Comparison of ENCODE assay signal across 1 cellular context in the genomic region with DNA sequence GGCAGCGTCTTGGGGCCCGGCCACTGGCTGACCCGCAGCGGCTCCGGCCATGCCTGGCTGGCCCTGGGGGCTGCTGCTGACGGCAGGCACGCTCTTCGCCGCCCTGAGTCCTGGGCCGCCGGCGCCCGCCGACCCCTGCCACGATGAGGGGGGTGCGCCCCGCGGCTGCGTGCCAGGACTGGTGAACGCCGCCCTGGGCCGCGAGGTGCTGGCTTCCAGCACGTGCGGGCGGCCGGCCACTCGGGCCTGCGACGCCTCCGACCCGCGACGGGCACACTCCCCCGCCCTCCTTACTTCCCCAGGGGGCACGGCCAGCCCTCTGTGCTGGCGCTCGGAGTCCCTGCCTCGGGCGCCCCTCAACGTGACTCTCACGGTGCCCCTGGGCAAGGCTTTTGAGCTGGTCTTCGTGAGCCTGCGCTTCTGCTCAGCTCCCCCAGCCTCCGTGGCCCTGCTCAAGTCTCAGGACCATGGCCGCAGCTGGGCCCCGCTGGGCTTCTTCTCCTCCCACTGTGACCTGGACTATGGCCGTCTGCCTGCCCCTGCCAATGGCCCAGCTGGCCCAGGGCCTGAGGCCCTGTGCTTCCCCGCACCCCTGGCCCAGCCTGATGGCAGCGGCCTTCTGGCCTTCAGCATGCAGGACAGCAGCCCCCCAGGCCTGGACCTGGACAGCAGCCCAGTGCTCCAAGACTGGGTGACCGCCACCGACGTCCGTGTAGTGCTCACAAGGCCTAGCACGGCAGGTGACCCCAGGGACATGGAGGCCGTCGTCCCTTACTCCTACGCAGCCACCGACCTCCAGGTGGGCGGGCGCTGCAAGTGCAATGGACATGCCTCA.
A peak's percentile ranks its signal among the peaks of the same experiment; 100 is the strongest.
TF ChIP-seq lines count a peak whose summit lies in the region.

No MANE protein-coding gene starts in this region.

TF ChIP-seq in HepG2, 621 proteins besides CTCF, POLR2A, EP300 and RAD21 (continues in another document):
- TF ChIP-seq KMT2B (CRISPR knock-in tag; IDR thresholded peaks at IDR 0.05) (no peak; the same call in none of the 2 replicates), MAFG (CRISPR knock-in tag; IDR thresholded peaks at IDR 0.05) (0 out of 2 replicates have a peak, but pooled peaks have one; percentile 22), IKZF4 (CRISPR knock-in tag; IDR thresholded peaks at IDR 0.05; ENCODE audit: borderline replicate concordance, low read depth, not compliant biosample characterization) (peak; percentile 46), SOX13 (IDR thresholded peaks at IDR 0.05) (no peak), SOX13 (CRISPR knock-in tag; conservative IDR thresholded peaks at IDR 0.05 in 1 of 2, IDR thresholded peaks at IDR 0.05 in 1 of 2) (no peak), GABPB1 (CRISPR knock-in tag; IDR thresholded peaks at IDR 0.05) (peak; percentile 22; the same call in 1 of the 2 replicates), ZBTB7A (CRISPR knock-in tag; IDR thresholded peaks at IDR 0.05) (0 out of 2 replicates have a peak, but pooled peaks have one; percentile 32), ZSCAN20 (CRISPR knock-in tag; IDR thresholded peaks at IDR 0.05; ENCODE audit: borderline replicate concordance) (no peak), ZNF12 (CRISPR knock-in tag; IDR thresholded peaks at IDR 0.05) (no peak), YY1 (IDR thresholded peaks at IDR 0.05; ENCODE audit: insufficient read depth, insufficient replicate concordance, low read depth, low read length) (peak; percentile 31), ZNF563 (CRISPR knock-in tag; IDR thresholded peaks at IDR 0.05) (peak; percentile 87; the same call in 1 of the 2 replicates), MED13 (CRISPR knock-in tag; IDR thresholded peaks at IDR 0.05) (no peak), AGO1 (IDR thresholded peaks at IDR 0.05; ENCODE audit: low read depth, low read length, poor library complexity, severe bottlenecking) (peak; percentile 1), MBNL3 (CRISPR knock-in tag; conservative IDR thresholded peaks at IDR 0.05) (no peak), NONO (IDR thresholded peaks at IDR 0.05) (no peak), NONO (CRISPR knock-in tag; conservative IDR thresholded peaks at IDR 0.05) (0 out of 2 replicates have a peak, but pooled peaks have one; percentile 48), ZFP1 (CRISPR knock-in tag; IDR thresholded peaks at IDR 0.05) (no peak), ZNF547 (CRISPR knock-in tag; IDR thresholded peaks at IDR 0.05) (no peak; the same call in 1 of the 2 replicates), KDM1A (CRISPR knock-in tag; IDR thresholded peaks at IDR 0.05) (no peak), ZNF501 (CRISPR knock-in tag; IDR thresholded peaks at IDR 0.05) (0 out of 2 replicates have a peak, but pooled peaks have one; percentile 38), ZFY (CRISPR knock-in tag; IDR thresholded peaks at IDR 0.05) (peak; percentile 81), KMT2A (CRISPR knock-in tag; IDR thresholded peaks at IDR 0.05) (no peak), ZNF747 (CRISPR knock-in tag; IDR thresholded peaks at IDR 0.05; ENCODE audit: borderline replicate concordance) (0 out of 2 replicates have a peak, but pooled peaks have one; percentile 46)
- TF ChIP-seq, protein P1, sequence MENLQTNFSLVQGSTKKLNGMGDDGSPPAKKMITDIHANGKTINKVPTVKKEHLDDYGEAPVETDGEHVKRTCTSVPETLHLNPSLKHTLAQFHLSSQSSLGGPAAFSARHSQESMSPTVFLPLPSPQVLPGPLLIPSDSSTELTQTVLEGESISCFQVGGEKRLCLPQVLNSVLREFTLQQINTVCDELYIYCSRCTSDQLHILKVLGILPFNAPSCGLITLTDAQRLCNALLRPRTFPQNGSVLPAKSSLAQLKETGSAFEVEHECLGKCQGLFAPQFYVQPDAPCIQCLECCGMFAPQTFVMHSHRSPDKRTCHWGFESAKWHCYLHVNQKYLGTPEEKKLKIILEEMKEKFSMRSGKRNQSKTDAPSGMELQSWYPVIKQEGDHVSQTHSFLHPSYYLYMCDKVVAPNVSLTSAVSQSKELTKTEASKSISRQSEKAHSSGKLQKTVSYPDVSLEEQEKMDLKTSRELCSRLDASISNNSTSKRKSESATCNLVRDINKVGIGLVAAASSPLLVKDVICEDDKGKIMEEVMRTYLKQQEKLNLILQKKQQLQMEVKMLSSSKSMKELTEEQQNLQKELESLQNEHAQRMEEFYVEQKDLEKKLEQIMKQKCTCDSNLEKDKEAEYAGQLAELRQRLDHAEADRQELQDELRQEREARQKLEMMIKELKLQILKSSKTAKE (CRISPR knock-in tag; IDR thresholded peaks at IDR 0.05; ENCODE audit: borderline replicate concordance), result peak; percentile 50; the same call in 1 of the 2 replicates
- TF ChIP-seq, protein P2, sequence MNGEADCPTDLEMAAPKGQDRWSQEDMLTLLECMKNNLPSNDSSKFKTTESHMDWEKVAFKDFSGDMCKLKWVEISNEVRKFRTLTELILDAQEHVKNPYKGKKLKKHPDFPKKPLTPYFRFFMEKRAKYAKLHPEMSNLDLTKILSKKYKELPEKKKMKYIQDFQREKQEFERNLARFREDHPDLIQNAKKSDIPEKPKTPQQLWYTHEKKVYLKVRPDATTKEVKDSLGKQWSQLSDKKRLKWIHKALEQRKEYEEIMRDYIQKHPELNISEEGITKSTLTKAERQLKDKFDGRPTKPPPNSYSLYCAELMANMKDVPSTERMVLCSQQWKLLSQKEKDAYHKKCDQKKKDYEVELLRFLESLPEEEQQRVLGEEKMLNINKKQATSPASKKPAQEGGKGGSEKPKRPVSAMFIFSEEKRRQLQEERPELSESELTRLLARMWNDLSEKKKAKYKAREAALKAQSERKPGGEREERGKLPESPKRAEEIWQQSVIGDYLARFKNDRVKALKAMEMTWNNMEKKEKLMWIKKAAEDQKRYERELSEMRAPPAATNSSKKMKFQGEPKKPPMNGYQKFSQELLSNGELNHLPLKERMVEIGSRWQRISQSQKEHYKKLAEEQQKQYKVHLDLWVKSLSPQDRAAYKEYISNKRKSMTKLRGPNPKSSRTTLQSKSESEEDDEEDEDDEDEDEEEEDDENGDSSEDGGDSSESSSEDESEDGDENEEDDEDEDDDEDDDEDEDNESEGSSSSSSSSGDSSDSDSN (CRISPR knock-in tag; IDR thresholded peaks at IDR 0.05), result peak; percentile 48; the same call in 1 of the 2 replicates
- TF ChIP-seq, protein P3, sequence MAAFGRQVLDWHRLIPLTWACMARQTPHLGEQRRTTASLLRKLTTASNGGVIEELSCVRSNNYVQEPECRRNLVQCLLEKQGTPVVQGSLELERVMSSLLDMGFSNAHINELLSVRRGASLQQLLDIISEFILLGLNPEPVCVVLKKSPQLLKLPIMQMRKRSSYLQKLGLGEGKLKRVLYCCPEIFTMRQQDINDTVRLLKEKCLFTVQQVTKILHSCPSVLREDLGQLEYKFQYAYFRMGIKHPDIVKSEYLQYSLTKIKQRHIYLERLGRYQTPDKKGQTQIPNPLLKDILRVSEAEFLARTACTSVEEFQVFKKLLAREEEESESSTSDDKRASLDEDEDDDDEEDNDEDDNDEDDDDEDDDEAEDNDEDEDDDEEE (CRISPR knock-in tag; IDR thresholded peaks at IDR 0.05), result no peak
- TF ChIP-seq, protein P4, sequence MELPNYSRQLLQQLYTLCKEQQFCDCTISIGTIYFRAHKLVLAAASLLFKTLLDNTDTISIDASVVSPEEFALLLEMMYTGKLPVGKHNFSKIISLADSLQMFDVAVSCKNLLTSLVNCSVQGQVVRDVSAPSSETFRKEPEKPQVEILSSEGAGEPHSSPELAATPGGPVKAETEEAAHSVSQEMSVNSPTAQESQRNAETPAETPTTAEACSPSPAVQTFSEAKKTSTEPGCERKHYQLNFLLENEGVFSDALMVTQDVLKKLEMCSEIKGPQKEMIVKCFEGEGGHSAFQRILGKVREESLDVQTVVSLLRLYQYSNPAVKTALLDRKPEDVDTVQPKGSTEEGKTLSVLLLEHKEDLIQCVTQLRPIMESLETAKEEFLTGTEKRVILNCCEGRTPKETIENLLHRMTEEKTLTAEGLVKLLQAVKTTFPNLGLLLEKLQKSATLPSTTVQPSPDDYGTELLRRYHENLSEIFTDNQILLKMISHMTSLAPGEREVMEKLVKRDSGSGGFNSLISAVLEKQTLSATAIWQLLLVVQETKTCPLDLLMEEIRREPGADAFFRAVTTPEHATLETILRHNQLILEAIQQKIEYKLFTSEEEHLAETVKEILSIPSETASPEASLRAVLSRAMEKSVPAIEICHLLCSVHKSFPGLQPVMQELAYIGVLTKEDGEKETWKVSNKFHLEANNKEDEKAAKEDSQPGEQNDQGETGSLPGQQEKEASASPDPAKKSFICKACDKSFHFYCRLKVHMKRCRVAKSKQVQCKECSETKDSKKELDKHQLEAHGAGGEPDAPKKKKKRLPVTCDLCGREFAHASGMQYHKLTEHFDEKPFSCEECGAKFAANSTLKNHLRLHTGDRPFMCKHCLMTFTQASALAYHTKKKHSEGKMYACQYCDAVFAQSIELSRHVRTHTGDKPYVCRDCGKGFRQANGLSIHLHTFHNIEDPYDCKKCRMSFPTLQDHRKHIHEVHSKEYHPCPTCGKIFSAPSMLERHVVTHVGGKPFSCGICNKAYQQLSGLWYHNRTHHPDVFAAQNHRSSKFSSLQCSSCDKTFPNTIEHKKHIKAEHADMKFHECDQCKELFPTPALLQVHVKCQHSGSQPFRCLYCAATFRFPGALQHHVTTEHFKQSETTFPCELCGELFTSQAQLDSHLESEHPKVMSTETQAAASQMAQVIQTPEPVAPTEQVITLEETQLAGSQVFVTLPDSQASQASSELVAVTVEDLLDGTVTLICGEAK (IDR thresholded peaks at IDR 0.05), result no peak
- TF ChIP-seq, protein P4 (CRISPR knock-in tag; IDR thresholded peaks at IDR 0.05), result no peak; the same call in 1 of the 2 replicates
- TF ChIP-seq, protein P5, sequence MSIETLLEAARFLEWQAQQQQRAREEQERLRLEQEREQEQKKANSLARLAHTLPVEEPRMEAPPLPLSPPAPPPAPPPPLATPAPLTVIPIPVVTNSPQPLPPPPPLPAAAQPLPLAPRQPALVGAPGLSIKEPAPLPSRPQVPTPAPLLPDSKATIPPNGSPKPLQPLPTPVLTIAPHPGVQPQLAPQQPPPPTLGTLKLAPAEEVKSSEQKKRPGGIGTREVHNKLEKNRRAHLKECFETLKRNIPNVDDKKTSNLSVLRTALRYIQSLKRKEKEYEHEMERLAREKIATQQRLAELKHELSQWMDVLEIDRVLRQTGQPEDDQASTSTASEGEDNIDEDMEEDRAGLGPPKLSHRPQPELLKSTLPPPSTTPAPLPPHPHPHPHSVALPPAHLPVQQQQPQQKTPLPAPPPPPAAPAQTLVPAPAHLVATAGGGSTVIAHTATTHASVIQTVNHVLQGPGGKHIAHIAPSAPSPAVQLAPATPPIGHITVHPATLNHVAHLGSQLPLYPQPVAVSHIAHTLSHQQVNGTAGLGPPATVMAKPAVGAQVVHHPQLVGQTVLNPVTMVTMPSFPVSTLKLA (IDR thresholded peaks at IDR 0.05), result no peak
- TF ChIP-seq, protein P6, sequence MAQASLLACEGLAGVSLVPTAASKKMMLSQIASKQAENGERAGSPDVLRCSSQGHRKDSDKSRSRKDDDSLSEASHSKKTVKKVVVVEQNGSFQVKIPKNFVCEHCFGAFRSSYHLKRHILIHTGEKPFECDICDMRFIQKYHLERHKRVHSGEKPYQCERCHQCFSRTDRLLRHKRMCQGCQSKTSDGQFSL (CRISPR knock-in tag; IDR thresholded peaks at IDR 0.05), result 0 out of 2 replicates have a peak, but pooled peaks have one; percentile 22
- TF ChIP-seq, protein P7, sequence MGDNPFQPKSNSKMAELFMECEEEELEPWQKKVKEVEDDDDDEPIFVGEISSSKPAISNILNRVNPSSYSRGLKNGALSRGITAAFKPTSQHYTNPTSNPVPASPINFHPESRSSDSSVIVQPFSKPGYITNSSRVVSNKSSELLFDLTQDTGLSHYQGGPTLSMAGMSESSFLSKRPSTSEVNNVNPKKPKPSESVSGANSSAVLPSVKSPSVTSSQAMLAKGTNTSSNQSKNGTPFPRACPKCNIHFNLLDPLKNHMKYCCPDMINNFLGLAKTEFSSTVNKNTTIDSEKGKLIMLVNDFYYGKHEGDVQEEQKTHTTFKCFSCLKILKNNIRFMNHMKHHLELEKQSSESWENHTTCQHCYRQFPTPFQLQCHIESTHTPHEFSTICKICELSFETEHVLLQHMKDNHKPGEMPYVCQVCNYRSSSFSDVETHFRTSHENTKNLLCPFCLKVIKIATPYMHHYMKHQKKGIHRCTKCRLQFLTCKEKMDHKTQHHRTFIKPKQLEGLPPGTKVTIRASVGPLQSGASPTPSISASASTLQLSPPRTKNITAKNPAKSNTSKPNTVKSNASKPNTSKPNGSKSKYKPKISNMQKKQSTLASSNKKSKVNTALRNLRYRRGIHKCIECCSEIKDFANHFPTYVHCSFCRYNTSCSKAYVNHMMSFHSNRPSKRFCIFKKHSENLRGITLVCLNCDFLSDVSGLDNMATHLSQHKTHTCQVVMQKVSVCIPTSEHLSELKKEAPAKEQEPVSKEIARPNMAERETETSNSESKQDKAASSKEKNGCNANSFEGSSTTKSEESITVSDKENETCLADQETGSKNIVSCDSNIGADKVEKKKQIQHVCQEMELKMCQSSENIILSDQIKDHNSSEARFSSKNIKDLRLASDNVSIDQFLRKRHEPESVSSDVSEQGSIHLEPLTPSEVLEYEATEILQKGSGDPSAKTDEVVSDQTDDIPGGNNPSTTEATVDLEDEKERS (CRISPR knock-in tag; IDR thresholded peaks at IDR 0.05), result no peak; the same call in 1 of the 2 replicates
- TF ChIP-seq, protein P8, sequence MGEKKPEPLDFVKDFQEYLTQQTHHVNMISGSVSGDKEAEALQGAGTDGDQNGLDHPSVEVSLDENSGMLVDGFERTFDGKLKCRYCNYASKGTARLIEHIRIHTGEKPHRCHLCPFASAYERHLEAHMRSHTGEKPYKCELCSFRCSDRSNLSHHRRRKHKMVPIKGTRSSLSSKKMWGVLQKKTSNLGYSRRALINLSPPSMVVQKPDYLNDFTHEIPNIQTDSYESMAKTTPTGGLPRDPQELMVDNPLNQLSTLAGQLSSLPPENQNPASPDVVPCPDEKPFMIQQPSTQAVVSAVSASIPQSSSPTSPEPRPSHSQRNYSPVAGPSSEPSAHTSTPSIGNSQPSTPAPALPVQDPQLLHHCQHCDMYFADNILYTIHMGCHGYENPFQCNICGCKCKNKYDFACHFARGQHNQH (CRISPR knock-in tag; IDR thresholded peaks at IDR 0.05), result 0 out of 2 replicates have a peak, but pooled peaks have one; percentile 18
